In genomic region chr2:168005586-168005985, GRCh38 we compare ENCODE assay signal across 16 cellular contexts.
DNase-seq lines count a peak whose midpoint lies in the region; ATAC-seq and TF ChIP-seq lines count a peak whose summit lies in the region.
"Had no signal": no experiment of that assay in that cellular context is flagged by ENCODE, and none has a peak within 500 bp of the region (broad histone marks: within the 10 kb centered on the region; RNA-seq: fewer than 3 reads in every experiment).

No MANE protein-coding gene starts in this region.

- TF ChIP-seq RAD21 in IMR-90 (IDR thresholded peaks at IDR 0.05; ENCODE audit: low read length): no peak

- 0 out of 2 replicates have a peak overlapping the region, but pooled peaks have one; percentile 6 for H3K27ac ChIP-seq in BLaER1
- H3K27ac ChIP-seq in IMR-90 (ENCODE audit: insufficient read depth, low read length): no peak overlapping the region; the same call in 1 of the 2 replicates
- H3K27ac ChIP-seq: 22Rv1, A549 had no signal

- no peak overlapping the region for H4K8ac ChIP-seq in IMR-90 (ENCODE audit: low read depth in 2 of 2, low read length in 2 of 2)

- no peak overlapping the region for H2AK5ac ChIP-seq in IMR-90 (ENCODE audit: low read depth, low read length)

- no peak overlapping the region for H4K91ac ChIP-seq in IMR-90 (ENCODE audit: insufficient read depth, low read depth, low read length)

- ATAC-seq in IMR-90 (ENCODE audit: low read depth) (no peak), natural killer cell (no peak)
- ATAC-seq: A549; CD8-positive, alpha-beta T cell had no signal

- H3K23ac ChIP-seq in IMR-90 (ENCODE audit: low read depth, low read length): no peak overlapping the region

- peaks cover 0 to 8% of the 10 kb centered on the region in 2 experiments; a peak in 2 of 4 replicates for H3K79me1 ChIP-seq in IMR-90 (ENCODE audit: low read depth in 1 of 2, low read length in 2 of 2)

- H3K27ac Mint-ChIP-seq in natural killer cell (peak overlapping the region; percentile 37 to 39), type B pancreatic cell (peak overlapping the region; percentile 22)
- H3K27ac Mint-ChIP-seq: CD8-positive, alpha-beta T cell; H9 had no signal

- no peak overlapping the region for H2BK20ac ChIP-seq in IMR-90 (ENCODE audit: low read depth, low read length)

- 0 out of 2 replicates have a peak overlapping the region, but pooled peaks have one; percentile 7 for H3K4ac ChIP-seq in IMR-90 (ENCODE audit: low read depth, low read length)

- H2BK120ac ChIP-seq in IMR-90 (ENCODE audit: low read depth, low read length): no peak overlapping the region

- dilution Hi-C loops in IMR-90 (cut with HindIII; ENCODE audit: low sequenced_read_pairs, unreplicated experiment): no loop called here

- H3K4me1 ChIP-seq in BLaER1: peaks cover 38% of the 10 kb centered on the region
- peaks cover 4% of the 10 kb centered on the region for H3K4me1 ChIP-seq in IMR-90 (ENCODE audit: control insufficient read depth, insufficient read depth, low read length)
- H3K4me1 ChIP-seq: A549 had no signal

- H3K4me3 Mint-ChIP-seq in natural killer cell (no peak overlapping the region), type B pancreatic cell (no peak overlapping the region)
- H3K4me3 Mint-ChIP-seq: CD8-positive, alpha-beta T cell; H9 had no signal

- no peak overlapping the region for H3K9ac ChIP-seq in BLaER1
- no peak overlapping the region for H3K9ac ChIP-seq in IMR-90 (ENCODE audit: low read depth, low read length)

- H3K36me3 Mint-ChIP-seq in natural killer cell (no peaks in the 10 kb centered on the region), type B pancreatic cell (peaks cover 31% of the 10 kb centered on the region)

- no peak for TF ChIP-seq POLR2A in IMR-90 (IDR thresholded peaks at IDR 0.05; ENCODE audit: low read depth, low read length)

- no peak overlapping the region for H3K4me2 ChIP-seq in BLaER1
- no peak overlapping the region for H3K4me2 ChIP-seq in IMR-90 (ENCODE audit: low read depth, low read length)
- H3K4me2 ChIP-seq: A549 had no signal

- no peak overlapping the region for H2BK15ac ChIP-seq in IMR-90 (ENCODE audit: low read depth, low read length)

- H4K20me1 ChIP-seq in BLaER1 (peaks cover 11% of the 10 kb centered on the region; the same call in 1 of the 2 replicates), IMR-90 (ENCODE audit: insufficient read depth, low read length) (no peaks in the 10 kb centered on the region)

- in situ Hi-C loops in IMR-90 (cut with MboI; ENCODE audit: low sequenced_read_pairs): no loop called here

- no TSS peak for BruUV-seq in IMR-90 (replicated peaks; lab: Mats Ljungman, UMichigan)

- intact Hi-C loops in IMR-90 (cut with micrococcal nuclease) (no loop called here), natural killer cell (cut with micrococcal nuclease) (no loop called here)

- WGBS in IMR-90 (ENCODE audit: extremely low coverage in 2 of 2, insufficient read length in 1 of 2), 2 experiments: no CpG with 5 or more reads among the region's 3 CpGs

- peaks cover 5% of the 10 kb centered on the region; the same call in 1 of the 2 replicates for H3K9me3 ChIP-seq in BLaER1
- H3K9me3 ChIP-seq in IMR-90 (ENCODE audit: control insufficient read depth, insufficient read depth, low read length): no peaks in the 10 kb centered on the region
- H3K9me3 ChIP-seq in MG63: no peaks in the 10 kb centered on the region
- H3K9me3 ChIP-seq: A549 had no signal

- no peak for DNase-seq in IMR-90
- DNase-seq in natural killer cell: no peak
- DNase-seq in type B pancreatic cell (ENCODE audit: extremely low spot score, unreplicated experiment): no peak
- no peak for DNase-seq in NCI-H1694 treated with DMSO at 0.1 percent for 48 hours (lab: John Stamatoyannopoulos, UW)
- no peak for DNase-seq in NCI-H1105 treated with DMSO at 0.1 percent for 48 hours (lab: John Stamatoyannopoulos, UW)
- DNase-seq in MG63: no peak
- DNase-seq: AML-193; Calu3; CD8-positive, alpha-beta T cell; DMS79 treated with DMSO at 0.1 percent for 48 hours; GF-D8; H9; KBM-7 had no signal

- H3K4me3 ChIP-seq in BLaER1 (no peak overlapping the region), IMR-90 (ENCODE audit: insufficient read depth, low read depth, low read length) (no peak overlapping the region), MG63 (no peak overlapping the region)
- H3K4me3 ChIP-seq: A549 had no signal

- H3K14ac ChIP-seq in IMR-90 (replicated peaks; ENCODE audit: low read depth, low read length): no peak overlapping the region

- H4K5ac ChIP-seq in IMR-90 (ENCODE audit: low read depth, low read length): 0 out of 2 replicates have a peak overlapping the region, but pooled peaks have one; percentile 29

- H3K18ac ChIP-seq in IMR-90 (ENCODE audit: low read depth, low read length): no peak overlapping the region

- no peaks in the 10 kb centered on the region for H3K27me3 ChIP-seq in BLaER1
- no peaks in the 10 kb centered on the region for H3K27me3 ChIP-seq in IMR-90 (ENCODE audit: control insufficient read depth, insufficient read depth, low read length)
- no peaks in the 10 kb centered on the region for H3K27me3 ChIP-seq in MG63

- H2BK5ac ChIP-seq in IMR-90 (ENCODE audit: low read depth, low read length, poor library complexity, severe bottlenecking): no peak overlapping the region

- no peak overlapping the region for H3K56ac ChIP-seq in IMR-90 (ENCODE audit: extremely low read depth, insufficient read depth, low read length)

- no peak overlapping the region for H2AK9ac ChIP-seq in IMR-90 (replicated peaks; ENCODE audit: low read depth, low read length, poor library complexity)

- H3K27me3 Mint-ChIP-seq in natural killer cell (ENCODE audit: low read depth in 2 of 2) (no peaks in the 10 kb centered on the region), type B pancreatic cell (no peaks in the 10 kb centered on the region)

- CTCF ChIA-PET in IMR-90 (lab: Yijun Ruan, JAX): interaction anchor here (0.6 kb wide), 2 partner anchors 15 to 28 kb away, joined by 4 to 5 read pairs; no protein-coding TSS in a partner anchor

- no peak overlapping the region for H2AFZ ChIP-seq in IMR-90 (replicated peaks; ENCODE audit: low read length, poor library complexity)

- TF ChIP-seq CTCF in IMR-90 (conservative IDR thresholded peaks at IDR 0.05; ENCODE audit: low read depth, low read length): no peak
- TF ChIP-seq CTCF in natural killer cell (IDR thresholded peaks at IDR 0.05): no peak
- TF ChIP-seq CTCF in type B pancreatic cell (conservative IDR thresholded peaks at IDR 0.05): no peak

- H3K9me1 ChIP-seq in IMR-90 (ENCODE audit: insufficient read depth, low read length): peaks cover 2% of the 10 kb centered on the region; the same call in 1 of the 2 replicates

- POLR2A ChIA-PET in IMR-90 (lab: Charles Lee; ENCODE audit: unreplicated experiment): no interaction called here

- H3K36me3 ChIP-seq in BLaER1 (peaks cover 87% of the 10 kb centered on the region), IMR-90 (ENCODE audit: control insufficient read depth, insufficient read depth, low read length) (peaks cover 9% of the 10 kb centered on the region; the same call in 1 of the 2 replicates), MG63 (peaks cover 9% of the 10 kb centered on the region; the same call in 1 of the 2 replicates)

- H3K9me3 Mint-ChIP-seq in natural killer cell (no peaks in the 10 kb centered on the region), type B pancreatic cell (peaks cover 6% of the 10 kb centered on the region)
- H3K9me3 Mint-ChIP-seq: CD8-positive, alpha-beta T cell; H9 had no signal

- peaks cover 26 to 46% of the 10 kb centered on the region in 2 donors for H3K4me1 Mint-ChIP-seq in natural killer cell
- peaks cover 12% of the 10 kb centered on the region for H3K4me1 Mint-ChIP-seq in type B pancreatic cell (ENCODE audit: unreplicated experiment)
- H3K4me1 Mint-ChIP-seq: H9 had no signal

TF ChIP-seq in IMR-90, 13 proteins besides CTCF, POLR2A, EP300 and RAD21:
- TF ChIP-seq USF2 (IDR thresholded peaks at IDR 0.05; ENCODE audit: low read depth, low read length) (no peak), SMC3 (IDR thresholded peaks at IDR 0.05; ENCODE audit: low read depth, low read length) (no peak), MAZ (IDR thresholded peaks at IDR 0.05; ENCODE audit: borderline replicate concordance, low read depth, low read length) (no peak), NFE2L2 (IDR thresholded peaks at IDR 0.05; ENCODE audit: low read depth, low read length) (no peak)
